8 cellular contexts compared by ENCODE assay signal in the genomic region with DNA sequence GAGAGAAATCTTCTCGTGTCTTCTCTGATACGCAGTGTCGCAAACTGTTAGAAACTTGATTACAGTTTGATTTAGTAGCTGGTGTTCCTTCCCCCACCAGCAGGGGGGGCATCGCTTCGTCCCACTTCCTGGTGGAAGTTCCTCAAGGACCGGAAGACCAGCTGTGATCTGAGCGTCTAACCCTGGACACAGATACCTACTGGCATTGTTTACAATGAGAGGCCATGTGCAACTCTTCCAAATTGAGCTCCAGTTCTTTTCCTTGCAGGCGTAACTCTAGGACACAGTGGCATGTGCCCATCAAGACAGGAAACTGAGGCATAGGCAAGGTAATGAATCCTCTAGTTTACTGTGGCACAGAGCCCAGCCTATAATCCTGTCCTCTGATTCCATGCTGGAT.
A peak's percentile ranks its signal among the peaks of the same experiment; 100 is the strongest.
DNase-seq lines count a peak whose midpoint lies in the region; ATAC-seq and TF ChIP-seq lines count a peak whose summit lies in the region.

No MANE protein-coding gene starts in this region.

- no peaks in the 10 kb centered on the region for H3K36me3 Mint-ChIP-seq in WTC11

- no peak overlapping the region for H3K4me3 ChIP-seq in fibroblast of mammary gland (ENCODE audit: control insufficient read depth, low read depth, low read length)

- H3K27ac Mint-ChIP-seq in WTC11: no peak overlapping the region

- CTCF ChIA-PET in WTC11 (lab: Charles Lee): interaction anchor here (0.6 to 2.5 kb wide), 52 partner anchors 8 to 1183 kb away, joined by 3 to 28 read pairs (median 4); no protein-coding TSS in a partner anchor

- TF ChIP-seq RAD21 in Ishikawa (IDR thresholded peaks at IDR 0.05; ENCODE audit: low read depth): peak; percentile 65

- no peaks in the 10 kb centered on the region for H3K27me3 Mint-ChIP-seq in WTC11 (ENCODE audit: low read depth)

- DNase-seq in EL (peak; percentile 26), WTC11 (ENCODE audit: low spot score) (peak; percentile 75), fibroblast of mammary gland (ENCODE audit: low read depth) (peak; percentile 52), pulmonary artery endothelial cell (ENCODE audit: low read depth, low spot score) (peak; percentile 2)

- POLR2A ChIA-PET in WTC11 (lab: Charles Lee): no interaction called here

- no peak for TF ChIP-seq EP300 in Ishikawa (IDR thresholded peaks at IDR 0.05; ENCODE audit: borderline replicate concordance)

- peak; percentile 88 for TF ChIP-seq CTCF in WTC11 (IDR thresholded peaks at IDR 0.05)
- TF ChIP-seq CTCF in fibroblast of mammary gland (conservative IDR thresholded peaks at IDR 0.05; ENCODE audit: control insufficient read depth, insufficient read depth, low read depth, low read length): peak; percentile 82

- peaks cover 4% of the 10 kb centered on the region; the same call in 1 of the 2 replicates for H3K4me1 Mint-ChIP-seq in WTC11

- ATAC-seq in WTC11: peak; percentile 67
- ATAC-seq in HG03571 (IDR thresholded peaks at IDR 0.05; ENCODE audit: unreplicated experiment): no peak
- no peak for ATAC-seq in GM21723 (IDR thresholded peaks at IDR 0.05; ENCODE audit: unreplicated experiment)
- ATAC-seq in HG02840 (IDR thresholded peaks at IDR 0.05; ENCODE audit: low FRiP score, unreplicated experiment): no peak

- H3K4me3 Mint-ChIP-seq in WTC11: no peak overlapping the region

- H3K9me3 Mint-ChIP-seq in WTC11: no peaks in the 10 kb centered on the region

TF ChIP-seq in Ishikawa, 13 proteins besides CTCF, POLR2A, EP300 and RAD21:
- no peak for TF ChIP-seq ZBTB7A (IDR thresholded peaks at IDR 0.05; ENCODE audit: low read depth)
- no peak for TF ChIP-seq EGR1 (IDR thresholded peaks at IDR 0.05)
- no peak for TF ChIP-seq FOXM1 (IDR thresholded peaks at IDR 0.05; ENCODE audit: borderline replicate concordance, low read depth)
- no peak for TF ChIP-seq NFIC (IDR thresholded peaks at IDR 0.05)
- no peak for TF ChIP-seq YY1 (IDR thresholded peaks at IDR 0.05; ENCODE audit: low read depth)
- TF ChIP-seq, protein P1, sequence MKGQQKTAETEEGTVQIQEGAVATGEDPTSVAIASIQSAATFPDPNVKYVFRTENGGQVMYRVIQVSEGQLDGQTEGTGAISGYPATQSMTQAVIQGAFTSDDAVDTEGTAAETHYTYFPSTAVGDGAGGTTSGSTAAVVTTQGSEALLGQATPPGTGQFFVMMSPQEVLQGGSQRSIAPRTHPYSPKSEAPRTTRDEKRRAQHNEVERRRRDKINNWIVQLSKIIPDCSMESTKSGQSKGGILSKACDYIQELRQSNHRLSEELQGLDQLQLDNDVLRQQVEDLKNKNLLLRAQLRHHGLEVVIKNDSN (IDR thresholded peaks at IDR 0.05): no peak
- TF ChIP-seq CREB1 (IDR thresholded peaks at IDR 0.05; ENCODE audit: low read depth): no peak
- TF ChIP-seq TAF1 (IDR thresholded peaks at IDR 0.05; ENCODE audit: low read depth): no peak
- no peak for TF ChIP-seq REST (IDR thresholded peaks at IDR 0.05; ENCODE audit: low read depth)
- no peak for TF ChIP-seq TEAD4 (IDR thresholded peaks at IDR 0.05)
- TF ChIP-seq MAX (IDR thresholded peaks at IDR 0.05): no peak
- no peak for TF ChIP-seq CEBPB (IDR thresholded peaks at IDR 0.05)
- no peak for TF ChIP-seq TCF12 (IDR thresholded peaks at IDR 0.05; ENCODE audit: low read depth)

TF ChIP-seq in WTC11, 78 proteins besides CTCF, POLR2A, EP300 and RAD21:
- TF ChIP-seq, protein P2, sequence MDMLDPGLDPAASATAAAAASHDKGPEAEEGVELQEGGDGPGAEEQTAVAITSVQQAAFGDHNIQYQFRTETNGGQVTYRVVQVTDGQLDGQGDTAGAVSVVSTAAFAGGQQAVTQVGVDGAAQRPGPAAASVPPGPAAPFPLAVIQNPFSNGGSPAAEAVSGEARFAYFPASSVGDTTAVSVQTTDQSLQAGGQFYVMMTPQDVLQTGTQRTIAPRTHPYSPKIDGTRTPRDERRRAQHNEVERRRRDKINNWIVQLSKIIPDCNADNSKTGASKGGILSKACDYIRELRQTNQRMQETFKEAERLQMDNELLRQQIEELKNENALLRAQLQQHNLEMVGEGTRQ (CRISPR knock-in tag; IDR thresholded peaks at IDR 0.05): no peak
- peak; percentile 89 for TF ChIP-seq ETV6 (CRISPR knock-in tag; IDR thresholded peaks at IDR 0.05)
TF ChIP-seq in WTC11: peak in this region for 1.

Comparison
In these comparisons a context has a peak if more than half of its experiments do, and no peak if none do; other contexts are left out.
1. DNase-seq: peak in every context shown above with its lines; median percentile 75 in WTC11; 52 in fibroblast of mammary gland; 26 in EL; 2 in pulmonary artery endothelial cell.